ENCODE assay signal across 13 cellular contexts in genomic region chr11:1153105-1153950, GRCh38. TPM values are rescaled to one million over a fixed set of nuclear protein-coding genes. Genes with fewer than 3 reads are reported as not detected.
DNase-seq lines count a peak whose midpoint lies in the region; ATAC-seq and TF ChIP-seq lines count a peak whose summit lies in the region.
"Had no signal": no experiment of that assay in that cellular context is flagged by ENCODE, and none has a peak within 500 bp of the region (broad histone marks: within the 10 kb centered on the region; RNA-seq: fewer than 3 reads in every experiment).

No MANE protein-coding gene starts in this region.

- H3K36me3 Mint-ChIP-seq in activated CD4-positive, alpha-beta T cell treated with anti-CD3 and anti-CD28 coated beads for 36 hours (ENCODE audit: low read depth) = no peaks in the 10 kb centered on the region

- H3K27ac Mint-ChIP-seq in activated CD4-positive, alpha-beta T cell treated with anti-CD3 and anti-CD28 coated beads for 36 hours = no peak overlapping the region
- no peak overlapping the region for H3K27ac Mint-ChIP-seq in stimulated activated naive CD8-positive, alpha-beta T cell treated with anti-CD3 and anti-CD28 coated beads, Interleukin-15, amount 100 ng/mL, for 72 hours

- POLR2A ChIA-PET in activated CD4-positive, alpha-beta T cell treated with anti-CD3 and anti-CD28 coated beads for 36 hours (lab: Charles Lee) = no interaction called here

- peaks cover 4% of the 10 kb centered on the region for H3K27me3 Mint-ChIP-seq in activated CD4-positive, alpha-beta T cell treated with anti-CD3 and anti-CD28 coated beads for 36 hours
- H3K27me3 Mint-ChIP-seq in stimulated activated naive CD8-positive, alpha-beta T cell treated with anti-CD3 and anti-CD28 coated beads, Interleukin-15, amount 100 ng/mL, for 72 hours = peaks cover 18% of the 10 kb centered on the region

- TF ChIP-seq POLR2A in NB4 (IDR thresholded peaks at IDR 0.05; ENCODE audit: extremely low read depth, insufficient read length) = no peak

- H3K9me3 Mint-ChIP-seq in activated CD4-positive, alpha-beta T cell treated with anti-CD3 and anti-CD28 coated beads for 36 hours (ENCODE audit: low read depth) = no peaks in the 10 kb centered on the region
- peaks cover 0 to under 1% of the 10 kb centered on the region in 2 donors for H3K9me3 Mint-ChIP-seq in stimulated activated naive CD8-positive, alpha-beta T cell treated with anti-CD3 and anti-CD28 coated beads, Interleukin-15, amount 100 ng/mL, for 72 hours

- no peak for TF ChIP-seq CTCF in NB4 (IDR thresholded peaks at IDR 0.05; ENCODE audit: low read depth, low read length)

- intact Hi-C loops in activated CD4-positive, alpha-beta T cell treated with anti-CD3 and anti-CD28 coated beads for 36 hours (cut with DNase I, micrococcal nuclease) = no loop called here

- H3K4me3 ChIP-seq in NB4 (ENCODE audit: low read depth, low read length) = no peak overlapping the region
- H3K4me3 ChIP-seq: gastrocnemius medialis had no signal

- ATAC-seq in activated CD4-positive, alpha-beta T cell treated with anti-CD3 and anti-CD28 coated beads for 36 hours = no peak
- ATAC-seq in stimulated activated naive CD8-positive, alpha-beta T cell treated with anti-CD3 and anti-CD28 coated beads, Interleukin-15, amount 100 ng/mL, for 72 hours = peak; percentile 8
- ATAC-seq in GM18511 (IDR thresholded peaks at IDR 0.05; ENCODE audit: unreplicated experiment) = no peak

- DNase-seq in activated CD4-positive, alpha-beta T cell treated with anti-CD3 and anti-CD28 coated beads for 48 hours = peak; percentile 1
- DNase-seq in activated CD4-positive, alpha-beta T cell treated with anti-CD3 and anti-CD28 coated beads for 36 hours = no peak
- DNase-seq in NB4 (ENCODE audit: low read depth) (peak; percentile 73), ecto neural progenitor cell (ENCODE audit: low spot score) (peak; percentile 46), NCI-H2171 treated with DMSO at 0.1 percent for 48 hours (lab: John Stamatoyannopoulos, UW) (no peak), T1000 (lab: John Stamatoyannopoulos, UW) (no peak)
- no peak for DNase-seq in stimulated activated naive CD8-positive, alpha-beta T cell treated with anti-CD3 and anti-CD28 coated beads, Interleukin-15, amount 100 ng/mL, for 72 hours
- DNase-seq: activated effector memory CD4-positive, alpha-beta T cell treated with Interleukin-2 at 50 U/mL for 16 hours; Kasumi-1 had no signal

- CTCF ChIA-PET in activated CD4-positive, alpha-beta T cell treated with anti-CD3 and anti-CD28 coated beads for 36 hours (lab: Charles Lee) = no interaction called here

- H3K4me1 Mint-ChIP-seq in activated CD4-positive, alpha-beta T cell treated with anti-CD3 and anti-CD28 coated beads for 36 hours = peaks cover 5% of the 10 kb centered on the region
- H3K4me1 Mint-ChIP-seq in stimulated activated naive CD8-positive, alpha-beta T cell treated with anti-CD3 and anti-CD28 coated beads, Interleukin-15, amount 100 ng/mL, for 72 hours = peaks cover 18% of the 10 kb centered on the region

- no peak overlapping the region for H3K4me3 Mint-ChIP-seq in activated CD4-positive, alpha-beta T cell treated with anti-CD3 and anti-CD28 coated beads for 36 hours
- H3K4me3 Mint-ChIP-seq in stimulated activated naive CD8-positive, alpha-beta T cell treated with anti-CD3 and anti-CD28 coated beads, Interleukin-15, amount 100 ng/mL, for 72 hours = no peak overlapping the region

RNA-seq across cellular contexts. Expression of gene MUC5AC, which starts 4.4 kb away (rescaled TPM):
- not detected for total RNA-seq in activated CD4-positive, alpha-beta T cell treated with anti-CD3 and anti-CD28 coated beads for 36 hours
- total RNA-seq: gastrocnemius medialis, mammary epithelial cell, right cardiac atrium had no signal

Comparison
In these comparisons a context has a peak if more than half of its experiments do, and no peak if none do; other contexts are left out.
1. DNase-seq: peak in activated CD4-positive, alpha-beta T cell treated with anti-CD3 and anti-CD28 coated beads for 48 hours (single experiment), NB4 (single experiment) and ecto neural progenitor cell (single experiment); none in activated CD4-positive, alpha-beta T cell treated with anti-CD3 and anti-CD28 coated beads for 36 hours (single experiment), stimulated activated naive CD8-positive, alpha-beta T cell treated with anti-CD3 and anti-CD28 coated beads, Interleukin-15, amount 100 ng/mL, for 72 hours (0 of 2), NCI-H2171 treated with DMSO at 0.1 percent for 48 hours (single experiment) and T1000 (single experiment).